Comparison of ENCODE assay signal across 1 cellular context in the genomic region with DNA sequence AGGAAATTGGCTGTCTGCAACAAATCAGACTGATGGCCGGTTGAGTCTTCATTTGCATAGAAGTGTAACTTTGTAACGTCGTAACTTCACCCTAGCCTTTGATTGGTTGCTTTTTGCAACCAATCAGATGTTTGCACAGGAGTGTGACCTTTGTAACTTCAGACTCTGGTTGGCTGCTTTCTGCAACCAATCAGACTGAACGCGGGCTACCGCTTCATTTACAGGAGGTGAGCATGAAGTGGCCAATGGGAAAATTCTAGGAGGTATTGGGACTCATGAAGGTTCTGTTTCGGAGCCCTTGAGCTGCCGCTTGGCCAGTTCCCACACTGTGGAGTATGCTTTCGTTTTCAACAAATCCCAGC.
TF ChIP-seq lines count a peak whose summit lies in the region.

No MANE protein-coding gene starts in this region.

TF ChIP-seq in K562, 482 proteins besides CTCF, POLR2A, EP300 and RAD21 (continued from another document):
- TF ChIP-seq, protein P1, sequence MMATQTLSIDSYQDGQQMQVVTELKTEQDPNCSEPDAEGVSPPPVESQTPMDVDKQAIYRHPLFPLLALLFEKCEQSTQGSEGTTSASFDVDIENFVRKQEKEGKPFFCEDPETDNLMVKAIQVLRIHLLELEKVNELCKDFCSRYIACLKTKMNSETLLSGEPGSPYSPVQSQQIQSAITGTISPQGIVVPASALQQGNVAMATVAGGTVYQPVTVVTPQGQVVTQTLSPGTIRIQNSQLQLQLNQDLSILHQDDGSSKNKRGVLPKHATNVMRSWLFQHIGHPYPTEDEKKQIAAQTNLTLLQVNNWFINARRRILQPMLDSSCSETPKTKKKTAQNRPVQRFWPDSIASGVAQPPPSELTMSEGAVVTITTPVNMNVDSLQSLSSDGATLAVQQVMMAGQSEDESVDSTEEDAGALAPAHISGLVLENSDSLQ (IDR thresholded peaks at IDR 0.05) = peak; percentile 46; the same call in 1 of the 2 replicates
- peak; percentile 19; the same call in 1 of the 2 replicates for TF ChIP-seq FOXM1 (IDR thresholded peaks at IDR 0.05; ENCODE audit: low read depth)
- TF ChIP-seq FOXM1 (CRISPR knock-in tag; IDR thresholded peaks at IDR 0.05; ENCODE audit: low read depth) = no peak
- TF ChIP-seq ELF2 (CRISPR knock-in tag; IDR thresholded peaks at IDR 0.05) = 0 out of 2 replicates have a peak, but pooled peaks have one; percentile 32
- 0 out of 2 replicates have a peak, but pooled peaks have one; percentile 21 for TF ChIP-seq ZNF175 (CRISPR knock-in tag; IDR thresholded peaks at IDR 0.05; ENCODE audit: low read depth)
- peak; percentile 33 for TF ChIP-seq ASH1L (IDR thresholded peaks at IDR 0.05; ENCODE audit: borderline replicate concordance, low read depth, partially characterized antibody)
- TF ChIP-seq L3MBTL2 (IDR thresholded peaks at IDR 0.05) = peak; percentile 82
- peak in 1 of 2 experiments; percentile 57; a peak in 1 of 3 replicates for TF ChIP-seq CBX3 (IDR thresholded peaks at IDR 0.05; ENCODE audit: borderline replicate concordance in 1 of 2, low read length in 2 of 2)
- TF ChIP-seq ZKSCAN8 (CRISPR knock-in tag; IDR thresholded peaks at IDR 0.05) = peak; percentile 51; the same call in 1 of the 2 replicates
- no peak for TF ChIP-seq LEF1 (IDR thresholded peaks at IDR 0.05)
- TF ChIP-seq, protein P2, sequence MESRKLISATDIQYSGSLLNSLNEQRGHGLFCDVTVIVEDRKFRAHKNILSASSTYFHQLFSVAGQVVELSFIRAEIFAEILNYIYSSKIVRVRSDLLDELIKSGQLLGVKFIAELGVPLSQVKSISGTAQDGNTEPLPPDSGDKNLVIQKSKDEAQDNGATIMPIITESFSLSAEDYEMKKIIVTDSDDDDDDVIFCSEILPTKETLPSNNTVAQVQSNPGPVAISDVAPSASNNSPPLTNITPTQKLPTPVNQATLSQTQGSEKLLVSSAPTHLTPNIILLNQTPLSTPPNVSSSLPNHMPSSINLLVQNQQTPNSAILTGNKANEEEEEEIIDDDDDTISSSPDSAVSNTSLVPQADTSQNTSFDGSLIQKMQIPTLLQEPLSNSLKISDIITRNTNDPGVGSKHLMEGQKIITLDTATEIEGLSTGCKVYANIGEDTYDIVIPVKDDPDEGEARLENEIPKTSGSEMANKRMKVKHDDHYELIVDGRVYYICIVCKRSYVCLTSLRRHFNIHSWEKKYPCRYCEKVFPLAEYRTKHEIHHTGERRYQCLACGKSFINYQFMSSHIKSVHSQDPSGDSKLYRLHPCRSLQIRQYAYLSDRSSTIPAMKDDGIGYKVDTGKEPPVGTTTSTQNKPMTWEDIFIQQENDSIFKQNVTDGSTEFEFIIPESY (CRISPR knock-in tag; IDR thresholded peaks at IDR 0.05) = no peak
- TF ChIP-seq TSC22D4 (tag; IDR thresholded peaks at IDR 0.05) = no peak
- TF ChIP-seq, protein P3, sequence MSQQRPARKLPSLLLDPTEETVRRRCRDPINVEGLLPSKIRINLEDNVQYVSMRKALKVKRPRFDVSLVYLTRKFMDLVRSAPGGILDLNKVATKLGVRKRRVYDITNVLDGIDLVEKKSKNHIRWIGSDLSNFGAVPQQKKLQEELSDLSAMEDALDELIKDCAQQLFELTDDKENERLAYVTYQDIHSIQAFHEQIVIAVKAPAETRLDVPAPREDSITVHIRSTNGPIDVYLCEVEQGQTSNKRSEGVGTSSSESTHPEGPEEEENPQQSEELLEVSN (IDR thresholded peaks at IDR 0.05; ENCODE audit: borderline replicate concordance in 1 of 2, extremely low read depth in 1 of 2, insufficient read depth in 1 of 2, insufficient read length in 1 of 2, low read depth in 1 of 2, low read length in 1 of 2, poor library complexity in 1 of 2, severe bottlenecking in 1 of 2) = peak in 1 of 2 experiments; percentile 23
- TF ChIP-seq NR2C2 (CRISPR knock-in tag; IDR thresholded peaks at IDR 0.05) = no peak
- TF ChIP-seq NR2C2 (tag; IDR thresholded peaks at IDR 0.05) = peak; percentile 89
- TF ChIP-seq, protein P4, sequence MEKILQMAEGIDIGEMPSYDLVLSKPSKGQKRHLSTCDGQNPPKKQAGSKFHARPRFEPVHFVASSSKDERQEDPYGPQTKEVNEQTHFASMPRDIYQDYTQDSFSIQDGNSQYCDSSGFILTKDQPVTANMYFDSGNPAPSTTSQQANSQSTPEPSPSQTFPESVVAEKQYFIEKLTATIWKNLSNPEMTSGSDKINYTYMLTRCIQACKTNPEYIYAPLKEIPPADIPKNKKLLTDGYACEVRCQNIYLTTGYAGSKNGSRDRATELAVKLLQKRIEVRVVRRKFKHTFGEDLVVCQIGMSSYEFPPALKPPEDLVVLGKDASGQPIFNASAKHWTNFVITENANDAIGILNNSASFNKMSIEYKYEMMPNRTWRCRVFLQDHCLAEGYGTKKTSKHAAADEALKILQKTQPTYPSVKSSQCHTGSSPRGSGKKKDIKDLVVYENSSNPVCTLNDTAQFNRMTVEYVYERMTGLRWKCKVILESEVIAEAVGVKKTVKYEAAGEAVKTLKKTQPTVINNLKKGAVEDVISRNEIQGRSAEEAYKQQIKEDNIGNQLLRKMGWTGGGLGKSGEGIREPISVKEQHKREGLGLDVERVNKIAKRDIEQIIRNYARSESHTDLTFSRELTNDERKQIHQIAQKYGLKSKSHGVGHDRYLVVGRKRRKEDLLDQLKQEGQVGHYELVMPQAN (IDR thresholded peaks at IDR 0.05; ENCODE audit: borderline replicate concordance) = no peak
- peak; percentile 49 for TF ChIP-seq CC2D1A (IDR thresholded peaks at IDR 0.05)
- TF ChIP-seq, protein P5, sequence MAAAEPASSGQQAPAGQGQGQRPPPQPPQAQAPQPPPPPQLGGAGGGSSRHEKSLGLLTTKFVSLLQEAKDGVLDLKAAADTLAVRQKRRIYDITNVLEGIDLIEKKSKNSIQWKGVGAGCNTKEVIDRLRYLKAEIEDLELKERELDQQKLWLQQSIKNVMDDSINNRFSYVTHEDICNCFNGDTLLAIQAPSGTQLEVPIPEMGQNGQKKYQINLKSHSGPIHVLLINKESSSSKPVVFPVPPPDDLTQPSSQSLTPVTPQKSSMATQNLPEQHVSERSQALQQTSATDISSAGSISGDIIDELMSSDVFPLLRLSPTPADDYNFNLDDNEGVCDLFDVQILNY (CRISPR knock-in tag; IDR thresholded peaks at IDR 0.05) = no peak
- no peak for TF ChIP-seq KDM1A (IDR thresholded peaks at IDR 0.05)
- TF ChIP-seq SMC3 (conservative IDR thresholded peaks at IDR 0.05; ENCODE audit: insufficient read depth, low read depth, low read length) = 0 out of 2 replicates have a peak, but pooled peaks have one; percentile 4
- TF ChIP-seq, protein P6, sequence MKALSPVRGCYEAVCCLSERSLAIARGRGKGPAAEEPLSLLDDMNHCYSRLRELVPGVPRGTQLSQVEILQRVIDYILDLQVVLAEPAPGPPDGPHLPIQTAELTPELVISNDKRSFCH (CRISPR knock-in tag; IDR thresholded peaks at IDR 0.05) = no peak
- TF ChIP-seq, protein P6 (tag; IDR thresholded peaks at IDR 0.05) = 0 out of 2 replicates have a peak, but pooled peaks have one; percentile 31
- TF ChIP-seq ZBTB8A (IDR thresholded peaks at IDR 0.05; ENCODE audit: partially characterized antibody) = no peak
- TF ChIP-seq ATF1 (CRISPR knock-in tag; IDR thresholded peaks at IDR 0.05) = no peak
- TF ChIP-seq ATF1 (tag; IDR thresholded peaks at IDR 0.05) = peak; percentile 43; the same call in 1 of the 2 replicates
- no peak for TF ChIP-seq SMAD2 (IDR thresholded peaks at IDR 0.05; ENCODE audit: low read depth, low read length)
- peak; percentile 62 for TF ChIP-seq NR2C1 (IDR thresholded peaks at IDR 0.05)
- TF ChIP-seq NR2C1 (tag; IDR thresholded peaks at IDR 0.05) = 0 out of 2 replicates have a peak, but pooled peaks have one; percentile 41
- TF ChIP-seq, protein P7, sequence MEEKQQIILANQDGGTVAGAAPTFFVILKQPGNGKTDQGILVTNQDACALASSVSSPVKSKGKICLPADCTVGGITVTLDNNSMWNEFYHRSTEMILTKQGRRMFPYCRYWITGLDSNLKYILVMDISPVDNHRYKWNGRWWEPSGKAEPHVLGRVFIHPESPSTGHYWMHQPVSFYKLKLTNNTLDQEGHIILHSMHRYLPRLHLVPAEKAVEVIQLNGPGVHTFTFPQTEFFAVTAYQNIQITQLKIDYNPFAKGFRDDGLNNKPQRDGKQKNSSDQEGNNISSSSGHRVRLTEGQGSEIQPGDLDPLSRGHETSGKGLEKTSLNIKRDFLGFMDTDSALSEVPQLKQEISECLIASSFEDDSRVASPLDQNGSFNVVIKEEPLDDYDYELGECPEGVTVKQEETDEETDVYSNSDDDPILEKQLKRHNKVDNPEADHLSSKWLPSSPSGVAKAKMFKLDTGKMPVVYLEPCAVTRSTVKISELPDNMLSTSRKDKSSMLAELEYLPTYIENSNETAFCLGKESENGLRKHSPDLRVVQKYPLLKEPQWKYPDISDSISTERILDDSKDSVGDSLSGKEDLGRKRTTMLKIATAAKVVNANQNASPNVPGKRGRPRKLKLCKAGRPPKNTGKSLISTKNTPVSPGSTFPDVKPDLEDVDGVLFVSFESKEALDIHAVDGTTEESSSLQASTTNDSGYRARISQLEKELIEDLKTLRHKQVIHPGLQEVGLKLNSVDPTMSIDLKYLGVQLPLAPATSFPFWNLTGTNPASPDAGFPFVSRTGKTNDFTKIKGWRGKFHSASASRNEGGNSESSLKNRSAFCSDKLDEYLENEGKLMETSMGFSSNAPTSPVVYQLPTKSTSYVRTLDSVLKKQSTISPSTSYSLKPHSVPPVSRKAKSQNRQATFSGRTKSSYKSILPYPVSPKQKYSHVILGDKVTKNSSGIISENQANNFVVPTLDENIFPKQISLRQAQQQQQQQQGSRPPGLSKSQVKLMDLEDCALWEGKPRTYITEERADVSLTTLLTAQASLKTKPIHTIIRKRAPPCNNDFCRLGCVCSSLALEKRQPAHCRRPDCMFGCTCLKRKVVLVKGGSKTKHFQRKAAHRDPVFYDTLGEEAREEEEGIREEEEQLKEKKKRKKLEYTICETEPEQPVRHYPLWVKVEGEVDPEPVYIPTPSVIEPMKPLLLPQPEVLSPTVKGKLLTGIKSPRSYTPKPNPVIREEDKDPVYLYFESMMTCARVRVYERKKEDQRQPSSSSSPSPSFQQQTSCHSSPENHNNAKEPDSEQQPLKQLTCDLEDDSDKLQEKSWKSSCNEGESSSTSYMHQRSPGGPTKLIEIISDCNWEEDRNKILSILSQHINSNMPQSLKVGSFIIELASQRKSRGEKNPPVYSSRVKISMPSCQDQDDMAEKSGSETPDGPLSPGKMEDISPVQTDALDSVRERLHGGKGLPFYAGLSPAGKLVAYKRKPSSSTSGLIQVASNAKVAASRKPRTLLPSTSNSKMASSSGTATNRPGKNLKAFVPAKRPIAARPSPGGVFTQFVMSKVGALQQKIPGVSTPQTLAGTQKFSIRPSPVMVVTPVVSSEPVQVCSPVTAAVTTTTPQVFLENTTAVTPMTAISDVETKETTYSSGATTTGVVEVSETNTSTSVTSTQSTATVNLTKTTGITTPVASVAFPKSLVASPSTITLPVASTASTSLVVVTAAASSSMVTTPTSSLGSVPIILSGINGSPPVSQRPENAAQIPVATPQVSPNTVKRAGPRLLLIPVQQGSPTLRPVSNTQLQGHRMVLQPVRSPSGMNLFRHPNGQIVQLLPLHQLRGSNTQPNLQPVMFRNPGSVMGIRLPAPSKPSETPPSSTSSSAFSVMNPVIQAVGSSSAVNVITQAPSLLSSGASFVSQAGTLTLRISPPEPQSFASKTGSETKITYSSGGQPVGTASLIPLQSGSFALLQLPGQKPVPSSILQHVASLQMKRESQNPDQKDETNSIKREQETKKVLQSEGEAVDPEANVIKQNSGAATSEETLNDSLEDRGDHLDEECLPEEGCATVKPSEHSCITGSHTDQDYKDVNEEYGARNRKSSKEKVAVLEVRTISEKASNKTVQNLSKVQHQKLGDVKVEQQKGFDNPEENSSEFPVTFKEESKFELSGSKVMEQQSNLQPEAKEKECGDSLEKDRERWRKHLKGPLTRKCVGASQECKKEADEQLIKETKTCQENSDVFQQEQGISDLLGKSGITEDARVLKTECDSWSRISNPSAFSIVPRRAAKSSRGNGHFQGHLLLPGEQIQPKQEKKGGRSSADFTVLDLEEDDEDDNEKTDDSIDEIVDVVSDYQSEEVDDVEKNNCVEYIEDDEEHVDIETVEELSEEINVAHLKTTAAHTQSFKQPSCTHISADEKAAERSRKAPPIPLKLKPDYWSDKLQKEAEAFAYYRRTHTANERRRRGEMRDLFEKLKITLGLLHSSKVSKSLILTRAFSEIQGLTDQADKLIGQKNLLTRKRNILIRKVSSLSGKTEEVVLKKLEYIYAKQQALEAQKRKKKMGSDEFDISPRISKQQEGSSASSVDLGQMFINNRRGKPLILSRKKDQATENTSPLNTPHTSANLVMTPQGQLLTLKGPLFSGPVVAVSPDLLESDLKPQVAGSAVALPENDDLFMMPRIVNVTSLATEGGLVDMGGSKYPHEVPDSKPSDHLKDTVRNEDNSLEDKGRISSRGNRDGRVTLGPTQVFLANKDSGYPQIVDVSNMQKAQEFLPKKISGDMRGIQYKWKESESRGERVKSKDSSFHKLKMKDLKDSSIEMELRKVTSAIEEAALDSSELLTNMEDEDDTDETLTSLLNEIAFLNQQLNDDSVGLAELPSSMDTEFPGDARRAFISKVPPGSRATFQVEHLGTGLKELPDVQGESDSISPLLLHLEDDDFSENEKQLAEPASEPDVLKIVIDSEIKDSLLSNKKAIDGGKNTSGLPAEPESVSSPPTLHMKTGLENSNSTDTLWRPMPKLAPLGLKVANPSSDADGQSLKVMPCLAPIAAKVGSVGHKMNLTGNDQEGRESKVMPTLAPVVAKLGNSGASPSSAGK (IDR thresholded peaks at IDR 0.05) = peak; percentile 70
- peak; percentile 43 for TF ChIP-seq FOS (IDR thresholded peaks at IDR 0.05; ENCODE audit: extremely low read depth, insufficient read length)
- TF ChIP-seq NFYB (IDR thresholded peaks at IDR 0.05; ENCODE audit: extremely low read depth, insufficient read length) = peak; percentile 60
- peak; percentile 18 for TF ChIP-seq NUFIP1 (IDR thresholded peaks at IDR 0.05; ENCODE audit: partially characterized antibody)
- no peak for TF ChIP-seq NRF1 (conservative IDR thresholded peaks at IDR 0.05 in 1 of 2, IDR thresholded peaks at IDR 0.05 in 1 of 2)
- TF ChIP-seq, protein P8, sequence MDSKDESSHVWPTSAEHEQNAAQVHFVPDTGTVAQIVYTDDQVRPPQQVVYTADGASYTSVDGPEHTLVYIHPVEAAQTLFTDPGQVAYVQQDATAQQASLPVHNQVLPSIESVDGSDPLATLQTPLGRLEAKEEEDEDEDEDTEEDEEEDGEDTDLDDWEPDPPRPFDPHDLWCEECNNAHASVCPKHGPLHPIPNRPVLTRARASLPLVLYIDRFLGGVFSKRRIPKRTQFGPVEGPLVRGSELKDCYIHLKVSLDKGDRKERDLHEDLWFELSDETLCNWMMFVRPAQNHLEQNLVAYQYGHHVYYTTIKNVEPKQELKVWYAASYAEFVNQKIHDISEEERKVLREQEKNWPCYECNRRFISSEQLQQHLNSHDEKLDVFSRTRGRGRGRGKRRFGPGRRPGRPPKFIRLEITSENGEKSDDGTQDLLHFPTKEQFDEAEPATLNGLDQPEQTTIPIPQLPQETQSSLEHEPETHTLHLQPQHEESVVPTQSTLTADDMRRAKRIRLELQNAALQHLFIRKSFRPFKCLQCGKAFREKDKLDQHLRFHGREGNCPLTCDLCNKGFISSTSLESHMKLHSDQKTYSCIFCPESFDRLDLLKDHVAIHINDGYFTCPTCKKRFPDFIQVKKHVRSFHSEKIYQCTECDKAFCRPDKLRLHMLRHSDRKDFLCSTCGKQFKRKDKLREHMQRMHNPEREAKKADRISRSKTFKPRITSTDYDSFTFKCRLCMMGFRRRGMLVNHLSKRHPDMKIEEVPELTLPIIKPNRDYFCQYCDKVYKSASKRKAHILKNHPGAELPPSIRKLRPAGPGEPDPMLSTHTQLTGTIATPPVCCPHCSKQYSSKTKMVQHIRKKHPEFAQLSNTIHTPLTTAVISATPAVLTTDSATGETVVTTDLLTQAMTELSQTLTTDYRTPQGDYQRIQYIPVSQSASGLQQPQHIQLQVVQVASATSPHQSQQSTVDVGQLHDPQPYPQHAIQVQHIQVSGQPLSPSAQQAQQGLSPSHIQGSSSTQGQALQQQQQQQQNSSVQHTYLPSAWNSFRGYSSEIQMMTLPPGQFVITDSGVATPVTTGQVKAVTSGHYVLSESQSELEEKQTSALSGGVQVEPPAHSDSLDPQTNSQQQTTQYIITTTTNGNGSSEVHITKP (IDR thresholded peaks at IDR 0.05; ENCODE audit: partially characterized antibody) = peak; percentile 40
